In genomic region chr17:21126645-21127507, GRCh38 we compare ENCODE assay signal across 8 cellular contexts.
DNase-seq lines count a peak whose midpoint lies in the region; ATAC-seq lines count a peak whose summit lies in the region.

Gene DHRS7B, plus strand, starts transcription at chr17:21126964. Its CDS starts 8 bp downstream, at chr17:21126972.

- ATAC-seq in GM18909 (IDR thresholded peaks at IDR 0.05; ENCODE audit: poor library complexity, unreplicated experiment) = peak; percentile 96
- peak; percentile 92 for ATAC-seq in HG03175 (IDR thresholded peaks at IDR 0.05; ENCODE audit: unreplicated experiment)

- DNase-seq in AG08395 (ENCODE audit: low spot score) (peak; percentile 99), NCI-H226 (peak; percentile 86), inferior parietal cortex (ENCODE audit: extremely low spot score) (peak; percentile 98)
- peak; percentile 92 to 95 (median 94) for DNase-seq in activated CD4-positive, CD25-positive, alpha-beta regulatory T cell (lab: John Stamatoyannopoulos, UW)
- DNase-seq in central memory CD4-positive, alpha-beta T cell = peak; percentile 94
- peak; percentile 96 to 98 for DNase-seq in stimulated activated CD4-positive, alpha-beta T cell treated with anti-CD3 and anti-CD28 coated beads, Interleukin-12 subunit alpha, Interleukin-12 subunit beta, amount 100 ng/mL, for 24 hours (ENCODE audit: low read depth in 2 of 2)

Comparison
In these comparisons a context has a peak if more than half of its experiments do, and no peak if none do; other contexts are left out.
1. Peak in every context shown above with its lines: DNase-seq and ATAC-seq.